In genomic region chr1:202261209-202261958, GRCh38 we compare ENCODE assay signal across 2 cellular contexts.
DNase-seq lines count a peak whose midpoint lies in the region; ATAC-seq, FAIRE-seq and TF ChIP-seq lines count a peak whose summit lies in the region.
"Not testable (repeated sequence)": the region's sequence is repeated elsewhere in the genome, so short reads cannot be mapped to it uniquely, and the experiment has no call there.

No MANE protein-coding gene starts in this region.

- FAIRE-seq in K562 (lab: Jason Lieb, UNC): not testable (repeated sequence)

- not testable (repeated sequence) for H3K4me2 ChIP-seq in K562 (ENCODE audit: insufficient read depth, low read length)

- not testable (repeated sequence) for H4K20me1 ChIP-seq in K562 (replicated peaks; ENCODE audit: control insufficient read depth, insufficient read depth, low read length)

- POLR2A ChIA-PET in HEK293 (lab: Yijun Ruan, JAX); K562 (lab: Yijun Ruan, JAX): not testable (repeated sequence)

- CTCF ChIA-PET in HEK293 (lab: Yijun Ruan, JAX); K562 (lab: Yijun Ruan, JAX; ENCODE audit: low intra/inter-chr PET ratio): not testable (repeated sequence)

- not testable (repeated sequence) for H3K9me3 ChIP-seq in HEK293 (ENCODE audit: control insufficient read depth, insufficient read depth, low read depth, low read length); K562 (replicated peaks; ENCODE audit: control insufficient read depth, insufficient read depth, low read depth, low read length)

- H2AFZ ChIP-seq in K562 (ENCODE audit: low read depth, low read length): not testable (repeated sequence)

- WGBS in K562 (ENCODE audit: insufficient coverage, low coverage, missing lambda C conversion rate): no CpG with 5 or more reads among the region's 4 CpGs

- H3K4me1 ChIP-seq in HEK293 (ENCODE audit: control insufficient read depth, insufficient read depth, low read length); K562 (replicated peaks in 1 of 2; ENCODE audit: control insufficient read depth in 2 of 2, insufficient read depth in 2 of 2, low read length in 2 of 2): not testable (repeated sequence)

- H3K79me2 ChIP-seq in K562 (ENCODE audit: control insufficient read depth, insufficient read depth, low read length): not testable (repeated sequence)

- ATAC-seq in K562: not testable (repeated sequence)

- not testable (repeated sequence) for H3K9ac ChIP-seq in K562 (ENCODE audit: insufficient read depth in 1 of 2, low read depth in 2 of 2, low read length in 2 of 2)

- not testable (repeated sequence) for H3K36me3 ChIP-seq in HEK293 (ENCODE audit: control insufficient read depth in 2 of 2, insufficient read depth in 1 of 2, low read length in 2 of 2); K562 (ENCODE audit: control insufficient read depth, insufficient read depth, low read length)

- H3K4me3 ChIP-seq in HEK293 (ENCODE audit: low read depth, low read length); K562: not testable (repeated sequence)

- not testable (repeated sequence) for DNase-seq in K562 (ENCODE audit: extremely low read depth in 1 of 4, low spot score in 3 of 4)

- not testable (repeated sequence) for H3K9me1 ChIP-seq in K562 (ENCODE audit: control insufficient read depth, insufficient read depth, low read length)

- TF ChIP-seq EP300 in K562 (IDR thresholded peaks at IDR 0.05; ENCODE audit: low read length): not testable (repeated sequence)

- H3K27ac ChIP-seq in HEK293 (ENCODE audit: extremely low read depth, low read depth, low read length); K562 (ENCODE audit: extremely low read depth, low read depth, low read length): not testable (repeated sequence)

- not testable (repeated sequence) for TF ChIP-seq POLR2A in K562 (conservative IDR thresholded peaks at IDR 0.05)

- not testable (repeated sequence) for TF ChIP-seq RAD21 in K562 (CRISPR knock-in tag; conservative IDR thresholded peaks at IDR 0.05 in 1 of 2, IDR thresholded peaks at IDR 0.05 in 1 of 2)

- TF ChIP-seq CTCF in HEK293 (tag by site-specific recombination; IDR thresholded peaks at IDR 0.05); K562 (IDR thresholded peaks at IDR 0.05 in 2 of 3, conservative IDR thresholded peaks at IDR 0.05 in 1 of 3; ENCODE audit: insufficient read depth in 2 of 3, low read depth in 1 of 3, low read length in 3 of 3): not testable (repeated sequence)

- intact Hi-C loops in K562 (cut with micrococcal nuclease): not testable (repeated sequence)

- BruUV-seq in K562 (replicated peaks; lab: Mats Ljungman, UMichigan): not testable (repeated sequence)

- in situ Hi-C loops in K562 (cut with MboI): not testable (repeated sequence)

- H3K27me3 ChIP-seq in K562 (ENCODE audit: control insufficient read depth in 2 of 2, insufficient read depth in 2 of 2, low read length in 2 of 2): peaks cover 22 to 43% of the 10 kb centered on the region in 2 experiments

TF ChIP-seq in HEK293, 187 proteins besides CTCF, POLR2A, EP300 and RAD21:
- peak; percentile 92 for TF ChIP-seq ZNF146 (tag by site-specific recombination; IDR thresholded peaks at IDR 0.05)
- TF ChIP-seq ZNF184 (tag by site-specific recombination; IDR thresholded peaks at IDR 0.05): peak; percentile 91

TF ChIP-seq in K562, 482 proteins besides CTCF, POLR2A, EP300 and RAD21:
- peak; percentile 39 for TF ChIP-seq ZNF146 (CRISPR knock-in tag; IDR thresholded peaks at IDR 0.05; ENCODE audit: unreplicated experiment)
